In the genomic region with DNA sequence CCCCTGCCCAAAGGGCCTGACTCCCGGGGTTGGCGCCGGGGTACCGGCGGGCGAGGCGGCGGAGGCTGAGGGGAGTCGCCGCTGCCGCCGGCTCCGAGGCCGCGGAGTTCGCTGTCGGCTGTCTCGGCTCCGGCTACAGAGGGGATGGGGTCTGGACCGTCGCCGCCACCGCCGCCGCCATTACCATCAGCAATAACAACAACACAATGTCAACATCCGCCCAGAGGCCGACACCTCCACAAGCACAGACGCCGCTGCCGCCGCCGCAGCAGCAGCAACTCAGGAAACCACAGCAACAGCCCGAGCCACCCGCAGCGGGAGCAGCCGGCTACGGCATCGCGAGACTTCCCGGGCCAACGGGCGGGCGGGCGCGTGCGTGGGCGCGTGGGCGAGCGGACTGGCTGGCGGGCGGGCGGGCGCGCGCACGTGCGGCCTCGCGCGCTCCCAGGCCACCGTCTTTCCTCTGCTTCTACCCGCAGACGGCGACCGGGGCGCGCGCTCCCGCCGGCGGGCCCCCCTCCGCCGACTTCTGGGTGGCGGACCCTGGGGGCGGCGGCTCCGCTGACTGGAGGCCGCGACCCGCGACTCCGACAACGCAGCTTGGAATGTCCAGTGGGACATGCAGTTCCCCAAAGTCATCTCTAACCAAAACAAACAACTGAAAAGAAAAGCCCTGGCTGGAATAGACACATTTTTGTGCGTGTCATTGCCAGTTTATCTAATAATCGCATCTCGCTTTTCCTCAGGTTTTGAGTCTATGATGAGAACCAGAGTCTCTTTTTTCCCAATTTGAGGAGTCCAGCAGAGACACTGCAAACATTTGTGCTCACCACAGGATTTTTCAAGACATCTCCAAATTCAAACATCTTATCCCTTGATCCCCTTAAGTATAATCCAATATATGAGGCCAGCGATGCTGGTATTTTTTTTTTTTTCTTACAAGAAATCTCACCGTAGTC, we compare ENCODE assay signal across 8 cellular contexts. TPM values are rescaled to one million over a fixed set of nuclear protein-coding genes. Genes with fewer than 3 reads are reported as not detected.
A peak's percentile ranks its signal among the peaks of the same experiment; 100 is the strongest.
DNase-seq lines count a peak whose midpoint lies in the region; ATAC-seq and TF ChIP-seq lines count a peak whose summit lies in the region.

A gene (minus strand): TSS at position 289 of the 959 bp plus-strand sequence. CDS start 305 bp downstream, outside the sequence.

- peak within 1 kb of the TSS; percentile 96 for H3K4me2 ChIP-seq in trophoblast cell (ENCODE audit: low read length)

- peak within 1 kb of the TSS; percentile 91 for H4K91ac ChIP-seq in trophoblast cell (ENCODE audit: low read depth, low read length)

- H3K79me2 ChIP-seq in trophoblast cell (ENCODE audit: control insufficient read depth, insufficient read depth, low read length, poor library complexity) = peaks cover 8% of the 10 kb centered on the region

- H3K23ac ChIP-seq in trophoblast cell (ENCODE audit: low read length) = no peak within 1 kb of the TSS

- H3K36me3 ChIP-seq in trophoblast cell (ENCODE audit: control insufficient read depth in 1 of 2, insufficient read depth in 2 of 2, low read length in 2 of 2) = no peaks in the 10 kb centered on the region
- H3K36me3 ChIP-seq in tibial nerve = no peaks in the 10 kb centered on the region

- intact Hi-C loops in cardiac septum (cut with DNase I) = loop anchor here (2.0 to 10.0 kb wide), 4 partner anchors 18 to 360 kb away; no protein-coding TSS in a partner anchor

- DNase-seq in GM13977 (ENCODE audit: low spot score) (peak; percentile 95), NCI-H146 treated with DMSO at 0.1 percent for 48 hours (lab: John Stamatoyannopoulos, UW; ENCODE audit: unreplicated experiment) (peak; percentile 94), T-helper 1 cell (peak; percentile 93 to 98 (median 95)), cardiac septum (ENCODE audit: low spot score) (peak; percentile 98), trophoblast cell (peak; percentile 96 to 97), tibial nerve (ENCODE audit: low spot score in 2 of 2) (peak; percentile 90)

- peak; percentile 87 to 95 for TF ChIP-seq POLR2A in tibial nerve (IDR thresholded peaks at IDR 0.05)

- H2AFZ ChIP-seq in trophoblast cell (ENCODE audit: insufficient read depth, low read length, poor library complexity) = peak within 1 kb of the TSS; percentile 82

- in situ Hi-C loops in GM13977 (cut with MboI; ENCODE audit: low pct_unique_long_range_greater_than_20kb, low sequenced_read_pairs, unreplicated experiment) = no loop called here

- H2BK120ac ChIP-seq in trophoblast cell (ENCODE audit: insufficient read depth, low read length, poor library complexity) = peak within 1 kb of the TSS; percentile 88

- peak within 1 kb of the TSS; percentile 78 for H3K4ac ChIP-seq in trophoblast cell (ENCODE audit: low read depth, low read length)

- H2BK12ac ChIP-seq in trophoblast cell (ENCODE audit: low read length) = peak within 1 kb of the TSS; percentile 78

- H3K4me3 ChIP-seq in trophoblast cell (ENCODE audit: low read depth, low read length) (peak within 1 kb of the TSS; percentile 85), tibial nerve (peak within 1 kb of the TSS; percentile 71 to 99 (median 96))

- TF ChIP-seq EP300 in tibial nerve (IDR thresholded peaks at IDR 0.05) = peak; percentile 31 to 97

- H4K8ac ChIP-seq in trophoblast cell (ENCODE audit: low read depth, low read length) = peak within 1 kb of the TSS; percentile 82

- H3K4me1 ChIP-seq in trophoblast cell (ENCODE audit: control insufficient read depth in 1 of 2, insufficient read depth in 2 of 2, low read length in 2 of 2) = peaks cover 7 to 19% of the 10 kb centered on the region in 2 experiments
- peaks cover 4 to 64% (median 35%) of the 10 kb centered on the region in 4 donors for H3K4me1 ChIP-seq in tibial nerve

- H3K27me3 ChIP-seq in trophoblast cell (ENCODE audit: insufficient read depth, low read length) (no peaks in the 10 kb centered on the region), tibial nerve (no peaks in the 10 kb centered on the region)

- H3K79me1 ChIP-seq in trophoblast cell (ENCODE audit: low read length) = peaks cover 14% of the 10 kb centered on the region

- peak within 1 kb of the TSS; percentile 91 for H4K12ac ChIP-seq in trophoblast cell (ENCODE audit: low read depth, low read length)

- 1% methylated on average over 77 to 89 of the region's 89 CpGs for WGBS in adipose tissue, 3 donors
- no CpG with 5 or more reads among the region's 89 CpGs for WGBS in trophoblast cell (ENCODE audit: extremely low coverage, insufficient coverage, insufficient read length)
- WGBS in tibial nerve, 2 donors = 1% methylated on average over 55 to 74 of the region's 89 CpGs

- peak within 1 kb of the TSS; percentile 58 for H2AK5ac ChIP-seq in trophoblast cell (ENCODE audit: low read length)

- H3K14ac ChIP-seq in trophoblast cell (ENCODE audit: low read length) = peak within 1 kb of the TSS; percentile 88

- peak within 1 kb of the TSS; percentile 93 for H2BK5ac ChIP-seq in trophoblast cell (ENCODE audit: low read depth, low read length, poor library complexity)

- peak within 1 kb of the TSS; percentile 94 for H3K18ac ChIP-seq in trophoblast cell (ENCODE audit: low read length)

- peak; percentile 94 for ATAC-seq in HG02870 (IDR thresholded peaks at IDR 0.05; ENCODE audit: unreplicated experiment)

- H3K9me3 ChIP-seq in trophoblast cell (ENCODE audit: insufficient read depth, low read depth, low read length) (no peaks in the 10 kb centered on the region), tibial nerve (no peaks in the 10 kb centered on the region)

- peak within 1 kb of the TSS; percentile 86 for H3K9ac ChIP-seq in trophoblast cell (ENCODE audit: low read length)

- TF ChIP-seq CTCF in GM13977 (IDR thresholded peaks at IDR 0.05; ENCODE audit: extremely low read depth, insufficient read depth, missing control alignments) = no peak
- TF ChIP-seq CTCF in tibial nerve (IDR thresholded peaks at IDR 0.05) = peak in 1 of 5 experiments; percentile 20

- H3K27ac ChIP-seq in adipose tissue (ENCODE audit: low read depth, low read length) = peak within 1 kb of the TSS; percentile 95
- peak within 1 kb of the TSS; percentile 98 for H3K27ac ChIP-seq in trophoblast cell (ENCODE audit: low read depth, low read length)
- peak within 1 kb of the TSS; percentile 63 to 98 (median 96) for H3K27ac ChIP-seq in tibial nerve

RNA-seq across cellular contexts. Expression of the gene that starts here (rescaled TPM):
- polyA plus RNA-seq in adipose tissue = 10 to 100 TPM in 2 of 3 donors, 1 to 10 TPM in 1; 8.8 to 29.0 (median 23.4) TPM
- total RNA-seq in cardiac septum = 12.4 TPM
- polyA plus RNA-seq in trophoblast cell (2013) = 19.9 and 20.4 TPM in 2 replicates
- total RNA-seq in tibial nerve = 10 to 100 TPM; 51.1 to 84.6 (median 60.6) TPM

Comparison
In these comparisons a context has a peak if more than half of its experiments do, and no peak if none do; other contexts are left out.
1. Peak in every context shown above with its lines: DNase-seq, ATAC-seq, H3K4me3 ChIP-seq and H3K27ac ChIP-seq.